In genomic region chr21:45018131-45019075, GRCh38 we compare ENCODE assay signal across 9 cellular contexts. TPM values are rescaled to one million over a fixed set of nuclear protein-coding genes. Genes with fewer than 3 reads are reported as not detected.
A peak's percentile ranks its signal among the peaks of the same experiment; 100 is the strongest.
DNase-seq lines count a peak whose midpoint lies in the region; ATAC-seq and TF ChIP-seq lines count a peak whose summit lies in the region.
"Had no signal": no experiment of that assay in that cellular context is flagged by ENCODE, and none has a peak within 500 bp of the region (broad histone marks: within the 10 kb centered on the region; RNA-seq: fewer than 3 reads in every experiment).

No MANE protein-coding gene starts in this region.

- H3K27me3 ChIP-seq in body of pancreas (peaks cover 0 to 10% of the 10 kb centered on the region in 2 donors), iPS-15b (ENCODE audit: control insufficient read depth, insufficient read depth, low read length) (peaks cover 8% of the 10 kb centered on the region), testis (no peaks in the 10 kb centered on the region)

- peak overlapping the region; percentile 43 for H3K4me3 Mint-ChIP-seq in T-helper 2 cell treated with Interferon-gamma antibody and Interleukin-4, amounts not matched to agents 5 μg/mL and 100 μg/mL, for 36 hours

- no peak overlapping the region for H3K9ac ChIP-seq in iPS-15b (ENCODE audit: low read depth, low read length)

- TF ChIP-seq POLR2A in body of pancreas (IDR thresholded peaks at IDR 0.05) = no peak
- no peak for TF ChIP-seq POLR2A in testis (IDR thresholded peaks at IDR 0.05)

- no peak overlapping the region for H3K27ac Mint-ChIP-seq in T-helper 2 cell treated with Interferon-gamma antibody and Interleukin-4, amounts not matched to agents 5 μg/mL and 100 μg/mL, for 36 hours

- peaks cover 39% of the 10 kb centered on the region for H3K27me3 Mint-ChIP-seq in T-helper 2 cell treated with Interferon-gamma antibody and Interleukin-4, amounts not matched to agents 5 μg/mL and 100 μg/mL, for 36 hours (ENCODE audit: low read depth)

- no peak for DNase-seq in T-helper 2 cell treated with Interferon-gamma antibody and Interleukin-4, amounts not matched to agents 5 μg/mL and 100 μg/mL, for 36 hours (ENCODE audit: low spot score)
- no peak for DNase-seq in T-helper 2 cell
- DNase-seq in body of pancreas = peak in 2 of 4 donors; percentile 8 to 10
- DNase-seq in testis = no peak
- no peak for DNase-seq in CD1c-positive myeloid dendritic cell (ENCODE audit: extremely low spot score)
- no peak for DNase-seq in NCI-H2196 (lab: John Stamatoyannopoulos, UW; ENCODE audit: unreplicated experiment)
- DNase-seq in NCI-H446 treated with DMSO at 0.1 percent for 48 hours (lab: John Stamatoyannopoulos, UW) = no peak
- DNase-seq: PC-9 had no signal

- ATAC-seq in body of pancreas = peak; percentile 26

- peaks cover 4% of the 10 kb centered on the region for H3K4me1 Mint-ChIP-seq in T-helper 2 cell treated with Interferon-gamma antibody and Interleukin-4, amounts not matched to agents 5 μg/mL and 100 μg/mL, for 36 hours (ENCODE audit: low read depth)

- 0 to 10% methylated on average over 7 to 75 of the region's 101 CpGs for WGBS in body of pancreas, 2 donors
- WGBS in testis, 2 donors = 15 to 50% methylated on average over 1 to 54 of the region's 101 CpGs

- H3K4me1 ChIP-seq in body of pancreas = peaks cover 11% of the 10 kb centered on the region
- H3K4me1 ChIP-seq in iPS-15b (ENCODE audit: control insufficient read depth, insufficient read depth, low read length) = no peaks in the 10 kb centered on the region
- H3K4me1 ChIP-seq in testis = no peaks in the 10 kb centered on the region

- peaks cover under 1% of the 10 kb centered on the region for H3K9me3 Mint-ChIP-seq in T-helper 2 cell treated with Interferon-gamma antibody and Interleukin-4, amounts not matched to agents 5 μg/mL and 100 μg/mL, for 36 hours

- H3K36me3 Mint-ChIP-seq in T-helper 2 cell treated with Interferon-gamma antibody and Interleukin-4, amounts not matched to agents 5 μg/mL and 100 μg/mL, for 36 hours (ENCODE audit: low read depth) = no peaks in the 10 kb centered on the region

- no peak overlapping the region for H3K4me3 ChIP-seq in body of pancreas
- H3K4me3 ChIP-seq in iPS-15b (ENCODE audit: low read depth, low read length) = peak overlapping the region; percentile 35
- peak overlapping the region; percentile 31 to 42 for H3K4me3 ChIP-seq in testis
- H3K4me3 ChIP-seq: PC-9 had no signal

- TF ChIP-seq CTCF in body of pancreas (IDR thresholded peaks at IDR 0.05) = no peak
- TF ChIP-seq CTCF in testis (IDR thresholded peaks at IDR 0.05) = no peak

- H3K27ac ChIP-seq in body of pancreas (no peak overlapping the region), testis (no peak overlapping the region)
- H3K27ac ChIP-seq: PC-9 had no signal

- H3K36me3 ChIP-seq in body of pancreas (replicated peaks in 1 of 2; ENCODE audit: insufficient read depth in 1 of 2, low read depth in 2 of 2) (no peaks in the 10 kb centered on the region), iPS-15b (ENCODE audit: control insufficient read depth, insufficient read depth, low read length) (no peaks in the 10 kb centered on the region), testis (ENCODE audit: low read depth, missing control alignments) (no peaks in the 10 kb centered on the region)

- no peaks in the 10 kb centered on the region for H3K9me3 ChIP-seq in body of pancreas
- H3K9me3 ChIP-seq in iPS-15b (ENCODE audit: control insufficient read depth, insufficient read depth, low read length) = no peaks in the 10 kb centered on the region
- H3K9me3 ChIP-seq in testis = no peaks in the 10 kb centered on the region

- intact Hi-C loops in body of pancreas (cut with DNase I) = no loop called here
- intact Hi-C loops in testis (cut with DNase I; ENCODE audit: low total_unique reads) = no loop called here

RNA-seq across cellular contexts. Expression of gene ADARB1, which starts 56.0 kb away (rescaled TPM):
- total RNA-seq in body of pancreas = 10 to 100 TPM; 11.4 to 11.5 TPM
- total RNA-seq in testis = 10 to 100 TPM; 17.6 TPM
- 23.0 TPM for polyA plus RNA-seq in testis (ENCODE audit: insufficient read depth, low read depth, low replicate concordance)

Comparison
In these comparisons a context has a peak if more than half of its experiments do, and no peak if none do; other contexts are left out.
1. H3K4me3 ChIP-seq: peak in iPS-15b (single experiment) and testis (2 of 2); none in body of pancreas (0 of 2).